33 cellular contexts compared by ENCODE assay signal in genomic region chr4:94721310-94721709, GRCh38. TPM values are rescaled to one million over a fixed set of nuclear protein-coding genes. Genes with fewer than 3 reads are reported as not detected.
"Had no signal": no experiment of that assay in that cellular context is flagged by ENCODE, and none has a peak within 500 bp of the region (broad histone marks: within the 10 kb centered on the region; RNA-seq: fewer than 3 reads in every experiment).

No MANE protein-coding gene starts in this region.

- DNase-seq: activated CD4-positive, alpha-beta T cell treated with anti-CD3 and anti-CD28 coated beads, Interleukin-2, amount 10 ng/mL, durations not matched to agents 24 days and 14 days; activated CD4-positive, alpha-beta T cell treated with anti-CD3 and anti-CD28 coated beads, Interleukin-2, amount 50 U/mL, for 4 hours; activated CD4-positive, CD25-positive, alpha-beta regulatory T cell; activated CD8-positive, alpha-beta T cell treated with anti-CD3 and anti-CD28 coated beads, Interleukin-2, amount 10 ng/mL, durations not matched to agents 7 days and 5 days; activated gamma-delta T cell treated with Interleukin-2 at 50 U/mL for 16 hours; activated naive CD4-positive, alpha-beta T cell treated with anti-CD3 and anti-CD28 coated beads for 36 hours; activated T-cell treated with anti-CD3 and anti-CD28 coated beads, Interleukin-2, amount 50 U/mL, for 24 hours; adrenal gland; body of pancreas; cerebellar nuclear complex; Kasumi-1; MG63; NCI-H1048; NCI-H1105 treated with DMSO at 0.1 percent for 48 hours; NCI-H1436; NCI-H1694; NCI-H1930; NCI-H2081 treated with DMSO at 0.1 percent for 48 hours; NCI-H226; NCI-H446 treated with DMSO at 0.1 percent for 48 hours; NCI-H524 treated with DMSO at 0.1 percent for 48 hours; NCI-H748 treated with DMSO at 0.1 percent for 48 hours; NK-92 treated with Interleukin-12 subunit alpha and Interleukin-12 subunit beta, amount 100 ng/mL, for 24 hours; Right ventricle myocardium superior; SW 1271; T-helper 1 cell; T1000; WERI-Rb-1 had no signal

- H3K27ac ChIP-seq: adrenal gland, breast epithelium, WERI-Rb-1 had no signal

- H3K4me3 ChIP-seq: adrenal gland, body of pancreas, breast epithelium, MG63 had no signal

- H3K36me3 ChIP-seq: adrenal gland, breast epithelium, MG63, WERI-Rb-1 had no signal

- H3K9me3 ChIP-seq: adrenal gland, body of pancreas, breast epithelium, MG63 had no signal

- H3K27me3 ChIP-seq: adrenal gland, body of pancreas, breast epithelium, MG63 had no signal

- H3K4me1 ChIP-seq: adrenal gland, breast epithelium had no signal

- ATAC-seq: activated CD8-positive, alpha-beta T cell treated with anti-CD3 and anti-CD28 coated beads, Interleukin-2, amount 10 ng/mL, durations not matched to agents 7 days and 5 days; activated naive CD4-positive, alpha-beta T cell treated with anti-CD3 and anti-CD28 coated beads, Interleukin-2, amount 50 U/mL, for 72 hours; body of pancreas had no signal

RNA-seq across cellular contexts. Expression of gene BMPR1B, which starts 36.4 kb away (rescaled TPM):
- total RNA-seq: activated CD4-positive, alpha-beta T cell treated with anti-CD3 and anti-CD28 coated beads, Interleukin-2, amount 10 ng/mL, durations not matched to agents 24 days and 14 days; activated CD8-positive, alpha-beta T cell treated with anti-CD3 and anti-CD28 coated beads, Interleukin-2, amount 10 ng/mL, durations not matched to agents 7 days and 5 days; activated naive CD4-positive, alpha-beta T cell treated with anti-CD3 and anti-CD28 coated beads, Interleukin-2, amount 50 U/mL, for 72 hours; activated T-helper 2 cell treated with anti-CD3 and anti-CD28 coated beads, Interferon-gamma antibody, Interleukin-2, Interleukin-4, amounts not matched to agents 10 μg/mL and 5 μg/mL and 100 μg/mL, durations not matched to agents 14 hours and 24 hours and 36 hours; OCI-LY7; T-helper 2 cell treated with Interferon-gamma antibody and Interleukin-4, amounts not matched to agents 100 ng/mL and 5 ng/mL, for 36 hours had no signal
